ENCODE assay signal across 26 cellular contexts in the genomic region with DNA sequence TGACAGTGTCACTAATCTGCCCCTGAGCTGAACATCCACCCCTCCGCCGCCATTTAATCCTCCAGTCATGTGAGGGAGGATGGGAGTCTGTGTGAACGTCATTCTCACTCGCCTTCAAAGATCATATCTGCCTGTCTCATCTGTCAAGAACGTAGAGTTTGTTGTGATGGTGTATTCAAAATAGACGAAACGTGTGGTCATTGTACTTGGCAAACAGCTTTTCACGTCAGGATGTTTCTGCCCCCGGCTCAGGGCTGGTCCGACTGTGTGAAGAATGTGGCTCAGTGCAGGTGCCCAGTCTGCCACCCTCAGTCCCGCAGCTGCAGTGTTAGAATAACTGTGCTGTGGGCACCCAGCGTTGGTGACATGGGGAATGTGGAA.
DNase-seq lines count a peak whose midpoint lies in the region; ATAC-seq and TF ChIP-seq lines count a peak whose summit lies in the region.
"Had no signal": no experiment of that assay in that cellular context is flagged by ENCODE, and none has a peak within 500 bp of the region (broad histone marks: within the 10 kb centered on the region; RNA-seq: fewer than 3 reads in every experiment).

No MANE protein-coding gene starts in this region.

- H3K36me3 ChIP-seq in esophagus muscularis mucosa, result no peaks in the 10 kb centered on the region
- H3K36me3 ChIP-seq: cardiac muscle cell, neutrophil, thoracic aorta had no signal

- DNase-seq in DMS 273 (lab: John Stamatoyannopoulos, UW; ENCODE audit: unreplicated experiment) (peak; percentile 16), DMS 273 treated with DMSO at 0.1 percent for 48 hours (lab: John Stamatoyannopoulos, UW) (no peak), SHP77 (lab: John Stamatoyannopoulos, UW) (peak; percentile 57 to 82), right cardiac atrium (no peak), skeletal muscle cell (ENCODE audit: low read depth) (peak; percentile 13), esophagus muscularis mucosa (ENCODE audit: extremely low spot score) (no peak)
- DNase-seq: activated CD4-positive, alpha-beta memory T cell treated with anti-CD3 and anti-CD28 coated beads, Interleukin-2, amount 10 ng/mL, durations not matched to agents 7 days and 5 days; activated naive CD8-positive, alpha-beta T cell treated with anti-CD3 and anti-CD28 coated beads, Interleukin-2, amount 10 ng/mL, durations not matched to agents 7 days and 5 days; H7; kidney; NCI-H1436 treated with DMSO at 0.1 percent for 48 hours; NCI-H345; stimulated activated CD4-positive, alpha-beta T cell treated with anti-CD3 and anti-CD28 coated beads, Interleukin-4, amount 100 ng/mL, for 4 hours; stimulated activated CD8-positive, alpha-beta memory T cell treated with anti-CD3 and anti-CD28 coated beads, Interleukin-4, amount 100 ng/mL, for 48 hours had no signal

- H3K36me3 Mint-ChIP-seq in stimulated activated memory B cell treated with anti-CD40 and anti-IgM and Interleukin-4, amounts not matched to agents 10 μg/mL and 1 μg/mL and 100 μg/mL, for 72 hours, result no peaks in the 10 kb centered on the region
- H3K36me3 Mint-ChIP-seq: activated naive CD8-positive, alpha-beta T cell treated with anti-CD3 and anti-CD28 coated beads, Interleukin-2, amount 10 ng/mL, durations not matched to agents 7 days and 5 days; WTC11 had no signal

- no peaks in the 10 kb centered on the region for H3K27me3 ChIP-seq in right cardiac atrium (ENCODE audit: control insufficient read depth, insufficient read depth)
- H3K27me3 ChIP-seq in esophagus muscularis mucosa, result no peaks in the 10 kb centered on the region
- H3K27me3 ChIP-seq: BLaER1 treated with 17β-estradiol and CSF1 and Interleukin-3, amounts not matched to agents 10 nM and 100 nM; cardiac muscle cell had no signal

- no peak for TF ChIP-seq POLR2A in esophagus muscularis mucosa (IDR thresholded peaks at IDR 0.05; ENCODE audit: low read depth)

- intact Hi-C loops in right cardiac atrium (cut with DNase I) (no loop called here), esophagus muscularis mucosa (cut with DNase I) (no loop called here)

- 45% methylated on average over 12 of the region's 12 CpGs for WGBS in right cardiac atrium
- 56% methylated on average over 12 of the region's 12 CpGs for WGBS in esophagus muscularis mucosa

- H3K4me3 Mint-ChIP-seq in stimulated activated memory B cell treated with anti-CD40 and anti-IgM and Interleukin-4, amounts not matched to agents 10 μg/mL and 1 μg/mL and 100 μg/mL, for 72 hours, result no peak overlapping the region
- H3K4me3 Mint-ChIP-seq: activated CD4-positive, alpha-beta memory T cell treated with anti-CD3 and anti-CD28 coated beads, Interleukin-2, amount 10 ng/mL, durations not matched to agents 7 days and 5 days; activated naive CD8-positive, alpha-beta T cell treated with anti-CD3 and anti-CD28 coated beads, Interleukin-2, amount 10 ng/mL, durations not matched to agents 7 days and 5 days; activated T-helper 1 cell treated with anti-CD3 and anti-CD28 coated beads, Interleukin-12 subunit alpha, Interleukin-12 subunit beta, Interleukin-2, Interleukin-4 antibody, amounts not matched to agents 30 ng/mL and 10 ng/mL and 1 ng/mL, durations not matched to agents 14 hours and 24 hours and 36 hours; T-helper 1 cell treated with Interleukin-12 subunit alpha and Interleukin-12 subunit beta and Interleukin-4 antibody, amounts not matched to agents 30 μg/mL and 1 μg/mL, for 36 hours; WTC11 had no signal

- no peaks in the 10 kb centered on the region for H3K9me3 Mint-ChIP-seq in stimulated activated memory B cell treated with anti-CD40 and anti-IgM and Interleukin-4, amounts not matched to agents 10 μg/mL and 1 μg/mL and 100 μg/mL, for 72 hours
- H3K9me3 Mint-ChIP-seq: activated CD4-positive, alpha-beta memory T cell treated with anti-CD3 and anti-CD28 coated beads, Interleukin-2, amount 10 ng/mL, durations not matched to agents 7 days and 5 days; activated naive CD8-positive, alpha-beta T cell treated with anti-CD3 and anti-CD28 coated beads, Interleukin-2, amount 10 ng/mL, durations not matched to agents 7 days and 5 days; activated T-helper 1 cell treated with anti-CD3 and anti-CD28 coated beads, Interleukin-12 subunit alpha, Interleukin-12 subunit beta, Interleukin-2, Interleukin-4 antibody, amounts not matched to agents 30 ng/mL and 10 ng/mL and 1 ng/mL, durations not matched to agents 14 hours and 24 hours and 36 hours; T-helper 1 cell treated with Interleukin-12 subunit alpha and Interleukin-12 subunit beta and Interleukin-4 antibody, amounts not matched to agents 30 μg/mL and 1 μg/mL, for 36 hours; WTC11 had no signal

- H3K4me1 ChIP-seq in right cardiac atrium (ENCODE audit: control insufficient read depth, insufficient read depth, low read length) (no peaks in the 10 kb centered on the region), esophagus muscularis mucosa (peaks cover 3 to 9% (median 8%) of the 10 kb centered on the region in 4 donors)

- no peak overlapping the region for H3K27ac Mint-ChIP-seq in stimulated activated memory B cell treated with anti-CD40 and anti-IgM and Interleukin-4, amounts not matched to agents 10 μg/mL and 1 μg/mL and 100 μg/mL, for 72 hours
- H3K27ac Mint-ChIP-seq: activated CD4-positive, alpha-beta memory T cell treated with anti-CD3 and anti-CD28 coated beads, Interleukin-2, amount 10 ng/mL, durations not matched to agents 7 days and 5 days; activated naive CD8-positive, alpha-beta T cell treated with anti-CD3 and anti-CD28 coated beads, Interleukin-2, amount 10 ng/mL, durations not matched to agents 7 days and 5 days; activated T-helper 1 cell treated with anti-CD3 and anti-CD28 coated beads, Interleukin-12 subunit alpha, Interleukin-12 subunit beta, Interleukin-2, Interleukin-4 antibody, amounts not matched to agents 30 ng/mL and 10 ng/mL and 1 ng/mL, durations not matched to agents 14 hours and 24 hours and 36 hours; T-helper 1 cell treated with Interleukin-12 subunit alpha and Interleukin-12 subunit beta and Interleukin-4 antibody, amounts not matched to agents 30 μg/mL and 1 μg/mL, for 36 hours; WTC11 had no signal

- no peaks in the 10 kb centered on the region for H3K4me1 Mint-ChIP-seq in stimulated activated memory B cell treated with anti-CD40 and anti-IgM and Interleukin-4, amounts not matched to agents 10 μg/mL and 1 μg/mL and 100 μg/mL, for 72 hours
- H3K4me1 Mint-ChIP-seq: activated CD4-positive, alpha-beta memory T cell treated with anti-CD3 and anti-CD28 coated beads, Interleukin-2, amount 10 ng/mL, durations not matched to agents 7 days and 5 days; activated naive CD8-positive, alpha-beta T cell treated with anti-CD3 and anti-CD28 coated beads, Interleukin-2, amount 10 ng/mL, durations not matched to agents 7 days and 5 days had no signal

- H3K27ac ChIP-seq in right cardiac atrium (ENCODE audit: low read length), result no peak overlapping the region
- no peak overlapping the region for H3K27ac ChIP-seq in esophagus muscularis mucosa (replicated peaks in 1 of 4)
- H3K27ac ChIP-seq: 22Rv1; BLaER1 treated with 17β-estradiol and CSF1 and Interleukin-3, amounts not matched to agents 10 nM and 100 nM; cardiac muscle cell; neutrophil; skin epidermis; thoracic aorta had no signal

- no peak for TF ChIP-seq CTCF in esophagus muscularis mucosa (IDR thresholded peaks at IDR 0.05)

- TF ChIP-seq EP300 in esophagus muscularis mucosa (IDR thresholded peaks at IDR 0.05), result no peak

- no peak overlapping the region for H3K4me3 ChIP-seq in right cardiac atrium (ENCODE audit: low read length)
- H3K4me3 ChIP-seq in skeletal muscle cell (ENCODE audit: low read depth, low read length), result no peak overlapping the region
- no peak overlapping the region for H3K4me3 ChIP-seq in esophagus muscularis mucosa
- H3K4me3 ChIP-seq: BLaER1 treated with 17β-estradiol and CSF1 and Interleukin-3, amounts not matched to agents 10 nM and 100 nM; cardiac muscle cell; skin epidermis; thoracic aorta had no signal

- H3K9me3 ChIP-seq in right cardiac atrium (ENCODE audit: control insufficient read depth, low read length) (no peaks in the 10 kb centered on the region), esophagus muscularis mucosa (no peaks in the 10 kb centered on the region)
- H3K9me3 ChIP-seq: BLaER1 treated with 17β-estradiol and CSF1 and Interleukin-3, amounts not matched to agents 10 nM and 100 nM; neutrophil; thoracic aorta had no signal

- H3K27me3 Mint-ChIP-seq in stimulated activated memory B cell treated with anti-CD40 and anti-IgM and Interleukin-4, amounts not matched to agents 10 μg/mL and 1 μg/mL and 100 μg/mL, for 72 hours, result peaks cover 16% of the 10 kb centered on the region

- ATAC-seq in right cardiac atrium, result peak; percentile 67 to 77
- ATAC-seq in HG02623 (IDR thresholded peaks at IDR 0.05; ENCODE audit: unreplicated experiment), result no peak
- ATAC-seq in stimulated activated memory B cell treated with anti-CD40 and anti-IgM and Interleukin-4, amounts not matched to agents 10 μg/mL and 1 μg/mL and 100 μg/mL, for 72 hours, result no peak
- ATAC-seq: esophagus mucosa, WTC11 had no signal

Comparison
In these comparisons a context has a peak if more than half of its experiments do, and no peak if none do; other contexts are left out.
1. DNase-seq: peak in DMS 273 (single experiment), SHP77 (2 of 2) and skeletal muscle cell (single experiment); none in DMS 273 treated with DMSO at 0.1 percent for 48 hours (single experiment), right cardiac atrium (0 of 3) and esophagus muscularis mucosa (single experiment).
2. ATAC-seq: peak in right cardiac atrium (2 of 2); none in HG02623 (single experiment) and stimulated activated memory B cell treated with anti-CD40 and anti-IgM and Interleukin-4, amounts not matched to agents 10 μg/mL and 1 μg/mL and 100 μg/mL, for 72 hours (single experiment).